Comparison of ENCODE assay signal across 8 cellular contexts in the genomic region with DNA sequence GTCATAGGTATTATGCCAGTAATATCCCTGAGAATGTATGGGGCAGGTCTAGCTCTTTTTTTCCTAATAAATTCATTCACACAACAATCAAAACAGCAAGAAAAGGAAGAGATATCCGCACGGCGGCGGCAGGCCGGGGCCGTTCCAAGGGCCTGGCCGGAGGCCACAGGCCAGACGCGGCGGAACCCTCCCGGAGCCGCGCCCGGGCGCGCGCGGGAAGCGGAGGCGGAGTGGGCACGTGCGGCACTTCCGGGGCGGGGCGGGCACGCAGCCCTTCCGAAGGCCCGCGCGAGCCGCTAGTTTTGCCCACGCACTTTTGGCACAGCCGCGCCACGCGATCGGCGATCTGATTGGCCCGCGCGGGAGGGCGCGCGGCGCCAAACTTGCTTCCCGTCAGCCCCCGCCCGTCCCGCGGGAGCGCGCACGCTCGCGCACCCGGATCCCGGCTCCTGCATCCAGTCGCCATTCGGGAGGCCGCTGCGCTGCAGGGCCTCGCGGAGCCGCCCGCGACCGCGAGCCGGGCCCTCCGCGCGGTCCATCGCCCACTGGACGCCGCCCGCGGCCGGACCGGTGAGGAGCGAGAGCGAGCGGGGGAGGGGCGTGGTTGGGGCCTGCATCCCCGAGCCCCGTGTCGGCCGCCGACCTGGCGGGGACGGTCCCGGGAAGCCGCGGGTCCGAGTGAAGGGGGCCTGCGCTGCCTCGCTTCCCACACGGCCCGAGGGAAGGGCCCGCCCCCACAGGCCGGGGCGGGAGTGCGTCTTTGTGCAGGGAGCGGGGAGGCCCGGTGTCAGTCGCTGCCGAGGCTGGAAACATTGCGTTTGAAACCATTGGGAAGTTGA. TPM values are rescaled to one million over a fixed set of nuclear protein-coding genes. Genes with fewer than 3 reads are reported as not detected.
DNase-seq lines count a peak whose midpoint lies in the region; TF ChIP-seq lines count a peak whose summit lies in the region.

A gene with protein sequence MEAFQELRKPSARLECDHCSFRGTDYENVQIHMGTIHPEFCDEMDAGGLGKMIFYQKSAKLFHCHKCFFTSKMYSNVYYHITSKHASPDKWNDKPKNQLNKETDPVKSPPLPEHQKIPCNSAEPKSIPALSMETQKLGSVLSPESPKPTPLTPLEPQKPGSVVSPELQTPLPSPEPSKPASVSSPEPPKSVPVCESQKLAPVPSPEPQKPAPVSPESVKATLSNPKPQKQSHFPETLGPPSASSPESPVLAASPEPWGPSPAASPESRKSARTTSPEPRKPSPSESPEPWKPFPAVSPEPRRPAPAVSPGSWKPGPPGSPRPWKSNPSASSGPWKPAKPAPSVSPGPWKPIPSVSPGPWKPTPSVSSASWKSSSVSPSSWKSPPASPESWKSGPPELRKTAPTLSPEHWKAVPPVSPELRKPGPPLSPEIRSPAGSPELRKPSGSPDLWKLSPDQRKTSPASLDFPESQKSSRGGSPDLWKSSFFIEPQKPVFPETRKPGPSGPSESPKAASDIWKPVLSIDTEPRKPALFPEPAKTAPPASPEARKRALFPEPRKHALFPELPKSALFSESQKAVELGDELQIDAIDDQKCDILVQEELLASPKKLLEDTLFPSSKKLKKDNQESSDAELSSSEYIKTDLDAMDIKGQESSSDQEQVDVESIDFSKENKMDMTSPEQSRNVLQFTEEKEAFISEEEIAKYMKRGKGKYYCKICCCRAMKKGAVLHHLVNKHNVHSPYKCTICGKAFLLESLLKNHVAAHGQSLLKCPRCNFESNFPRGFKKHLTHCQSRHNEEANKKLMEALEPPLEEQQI (plus strand): TSS at position 430 of the 839 bp plus-strand sequence. CDS start 9,340 bp downstream, outside the sequence.

- peak; percentile 100 for DNase-seq in COLO668 (lab: John Stamatoyannopoulos, UW; ENCODE audit: unreplicated experiment)
- DNase-seq in GM20000 (ENCODE audit: low spot score): peak; percentile 97
- peak; percentile 54 for DNase-seq in HS-5 (ENCODE audit: low read depth)
- peak; percentile 92 to 98 for DNase-seq in NOMO-1 (lab: John Stamatoyannopoulos, UW; ENCODE audit: unreplicated experiment in 2 of 2)
- peak; percentile 81 for DNase-seq in effector CD8-positive, alpha-beta T cell (lab: John Stamatoyannopoulos, UW)
- DNase-seq in lung microvascular endothelial cell (ENCODE audit: low read depth in 2 of 2): peak; percentile 95 to 96
- peak; percentile 76 to 86 (median 81) for DNase-seq in stimulated activated CD4-positive, alpha-beta T cell treated with anti-CD3 and anti-CD28 coated beads, TNF-alpha, amount 100 ng/mL, for 4 hours (ENCODE audit: low read depth in 3 of 3)

- no peak for TF ChIP-seq CTCF in GM20000 (IDR thresholded peaks at IDR 0.05; ENCODE audit: extremely low read depth, missing control alignments)

- CTCF ChIA-PET in activated CD8-positive, alpha-beta memory T cell treated with anti-CD3 and anti-CD28 coated beads for 36 hours (lab: Charles Lee): interaction anchor here (0.8 kb wide), 1 partner anchor 183 kb away, joined by 3 read pairs; no protein-coding TSS in a partner anchor

- POLR2A ChIA-PET in activated CD8-positive, alpha-beta memory T cell treated with anti-CD3 and anti-CD28 coated beads for 36 hours (lab: Charles Lee): interaction anchor here (0.7 to 1.7 kb wide), 4 partner anchors 26 to 34 kb away, joined by 3 to 5 read pairs (median 4); a partner anchor contains a TSS

RNA-seq across cellular contexts. Expression of the gene that starts here (rescaled TPM):
- total RNA-seq in activated CD8-positive, alpha-beta memory T cell treated with anti-CD3 and anti-CD28 coated beads for 36 hours: 10 to 100 TPM; 42.0 to 42.3 TPM
- total RNA-seq in lung microvascular endothelial cell: 8.1 and 9.4 TPM in 2 replicates

Comparison
In these comparisons a context has a peak if more than half of its experiments do, and no peak if none do; other contexts are left out.
1. Peak in every context shown above with its lines: DNase-seq.